ENCODE assay signal across 15 cellular contexts in genomic region chr17:79741401-79741750, GRCh38. TPM values are rescaled to one million over a fixed set of nuclear protein-coding genes. Genes with fewer than 3 reads are reported as not detected.
DNase-seq lines count a peak whose midpoint lies in the region; ATAC-seq and TF ChIP-seq lines count a peak whose summit lies in the region.
"Had no signal": no experiment of that assay in that cellular context is flagged by ENCODE, and none has a peak within 500 bp of the region (broad histone marks: within the 10 kb centered on the region; RNA-seq: fewer than 3 reads in every experiment).

No MANE protein-coding gene starts in this region.

- H3K27ac ChIP-seq in SK-N-SH (ENCODE audit: low read depth in 2 of 2, low read length in 1 of 2) = peak overlapping the region in 1 of 2 experiments; percentile 29; a peak in 1 of 4 replicates
- peak overlapping the region; percentile 51; the same call in 1 of the 2 replicates for H3K27ac ChIP-seq in VCaP
- no peak overlapping the region for H3K27ac ChIP-seq in iPS-20b (ENCODE audit: low read length)
- H3K27ac ChIP-seq: 22Rv1, adrenal gland had no signal

- H3K4me1 ChIP-seq in SK-N-SH (ENCODE audit: control insufficient read depth in 1 of 2, insufficient read depth in 2 of 2, low read depth in 1 of 2, low read length in 1 of 2) = peaks cover 0 to 12% of the 10 kb centered on the region in 2 experiments; a peak in 1 of 4 replicates
- 0 out of 2 replicates have a peak, but pooled peaks cover under 1% of the 10 kb centered on the region for H3K4me1 ChIP-seq in iPS-20b (ENCODE audit: insufficient read depth, low read length)

- peaks cover 2% of the 10 kb centered on the region for H3K27me3 Mint-ChIP-seq in progenitor cell of endocrine pancreas

- TF ChIP-seq EP300 in SK-N-SH (IDR thresholded peaks at IDR 0.05; ENCODE audit: borderline replicate concordance in 1 of 2, low read depth in 1 of 2, low read length in 1 of 2) = no peak

- no peaks in the 10 kb centered on the region for H3K79me2 ChIP-seq in SK-N-SH (ENCODE audit: insufficient read depth)

- H3F3A ChIP-seq in SK-N-SH (replicated peaks; ENCODE audit: insufficient read depth) = peaks cover 3% of the 10 kb centered on the region

- no peak overlapping the region for H3K9ac ChIP-seq in SK-N-SH
- no peak overlapping the region for H3K9ac ChIP-seq in iPS-20b (ENCODE audit: low read depth, low read length)

- H3K4me3 Mint-ChIP-seq in progenitor cell of endocrine pancreas (ENCODE audit: low read depth) = peak overlapping the region; percentile 64
- H3K4me3 Mint-ChIP-seq: T-helper 1 cell treated with Interleukin-12 subunit alpha and Interleukin-12 subunit beta and Interleukin-4 antibody, amounts not matched to agents 30 μg/mL and 1 μg/mL, for 36 hours had no signal

- DNase-seq in SK-N-SH (no peak), progenitor cell of endocrine pancreas (ENCODE audit: low spot score, unreplicated experiment) (no peak), NOMO-1 treated with dmso at 0.1 percent for 144 hours (lab: John Stamatoyannopoulos, UW; ENCODE audit: unreplicated experiment) (no peak)
- DNase-seq in stimulated activated naive CD4-positive, alpha-beta T cell (lab: John Stamatoyannopoulos, UW) = no peak
- DNase-seq: NCI-H2029 had no signal

- no peaks in the 10 kb centered on the region for H3K9me3 Mint-ChIP-seq in progenitor cell of endocrine pancreas (ENCODE audit: low read depth)
- H3K9me3 Mint-ChIP-seq: activated T-helper 2 cell treated with anti-CD3 and anti-CD28 coated beads, Interferon-gamma antibody, Interleukin-2, Interleukin-4, amounts not matched to agents 10 μg/mL and 5 μg/mL and 100 μg/mL, durations not matched to agents 14 hours and 24 hours and 36 hours; T-helper 1 cell treated with Interleukin-12 subunit alpha and Interleukin-12 subunit beta and Interleukin-4 antibody, amounts not matched to agents 30 μg/mL and 1 μg/mL, for 36 hours had no signal

- TF ChIP-seq CTCF in SK-N-SH (IDR thresholded peaks at IDR 0.05) (no peak), VCaP (conservative IDR thresholded peaks at IDR 0.05) (no peak), progenitor cell of endocrine pancreas (IDR thresholded peaks at IDR 0.05; ENCODE audit: unreplicated experiment) (no peak)

- no peak for TF ChIP-seq RAD21 in SK-N-SH (IDR thresholded peaks at IDR 0.05; ENCODE audit: low read length)

- H3K36me3 ChIP-seq in SK-N-SH (replicated peaks in 1 of 2; ENCODE audit: control insufficient read depth in 1 of 2, insufficient read depth in 2 of 2, low read length in 1 of 2) (no peaks in the 10 kb centered on the region), iPS-20b (ENCODE audit: insufficient read depth, low read depth, low read length) (no peaks in the 10 kb centered on the region)
- H3K36me3 ChIP-seq: adrenal gland had no signal

- CTCF ChIA-PET in SK-N-SH (lab: Yijun Ruan, JAX) = interaction anchor here (0.5 to 10.7 kb wide), 49 partner anchors 8 to 1590 kb away, joined by 3 to 216 read pairs (median 7); partner anchors contain the start of genes CBX2, CBX4, CBX8 and ENPP7

- WGBS in SK-N-SH (ENCODE audit: low lambda C conversion rate) = 31% methylated on average over 7 of the region's 10 CpGs

- H2AFZ ChIP-seq in SK-N-SH (ENCODE audit: low read depth) = no peak overlapping the region

- peak overlapping the region; percentile 59 for H3K27ac Mint-ChIP-seq in progenitor cell of endocrine pancreas
- H3K27ac Mint-ChIP-seq: activated T-helper 2 cell treated with anti-CD3 and anti-CD28 coated beads, Interferon-gamma antibody, Interleukin-2, Interleukin-4, amounts not matched to agents 10 μg/mL and 5 μg/mL and 100 μg/mL, durations not matched to agents 14 hours and 24 hours and 36 hours; T-helper 1 cell treated with Interleukin-12 subunit alpha and Interleukin-12 subunit beta and Interleukin-4 antibody, amounts not matched to agents 30 μg/mL and 1 μg/mL, for 36 hours had no signal

- no peak for ATAC-seq in SK-N-SH treated with all-trans-retinoic acid at 6 μM for 48 hours
- ATAC-seq in GM18502 (IDR thresholded peaks at IDR 0.05; ENCODE audit: poor library complexity, unreplicated experiment) = no peak

- H3K4me1 Mint-ChIP-seq in progenitor cell of endocrine pancreas (ENCODE audit: low read depth) = peaks cover 50% of the 10 kb centered on the region

- H3K4me3 ChIP-seq in SK-N-SH (ENCODE audit: low read depth in 2 of 2, low read length in 1 of 2) (peak overlapping the region in 1 of 2 experiments; percentile 50; a peak in 2 of 4 replicates), iPS-20b (ENCODE audit: low read length) (peak overlapping the region; percentile 66; the same call in 1 of the 2 replicates)
- H3K4me3 ChIP-seq: adrenal gland had no signal

- H3K9me2 ChIP-seq in SK-N-SH = no peaks in the 10 kb centered on the region

- peaks cover 38% of the 10 kb centered on the region for H3K27me3 ChIP-seq in SK-N-SH (ENCODE audit: insufficient read depth)
- peaks cover 64% of the 10 kb centered on the region for H3K27me3 ChIP-seq in iPS-20b (ENCODE audit: insufficient read depth, low read length)

- no peaks in the 10 kb centered on the region for H3K36me3 Mint-ChIP-seq in progenitor cell of endocrine pancreas (ENCODE audit: insufficient read depth)

- POLR2A ChIA-PET in SK-N-SH (lab: Yijun Ruan, JAX) = interaction anchor here (0.5 to 1.8 kb wide), 4 partner anchors 30 to 70 kb away, joined by 4 to 9 read pairs (median 6); partner anchors contain the start of gene CBX2

- no peaks in the 10 kb centered on the region for H3K9me3 ChIP-seq in SK-N-SH
- H3K9me3 ChIP-seq in iPS-20b (ENCODE audit: insufficient read depth, low read depth, low read length) = no peaks in the 10 kb centered on the region
- H3K9me3 ChIP-seq: adrenal gland had no signal

- H4K20me1 ChIP-seq in SK-N-SH (ENCODE audit: insufficient read depth) = no peaks in the 10 kb centered on the region

- peak overlapping the region; percentile 85 for H3K4me2 ChIP-seq in SK-N-SH

TF ChIP-seq in SK-N-SH, 30 proteins besides CTCF, POLR2A, EP300 and RAD21 (continues in another document):
- TF ChIP-seq USF1 (IDR thresholded peaks at IDR 0.05; ENCODE audit: borderline replicate concordance, low read depth) = no peak
- no peak for TF ChIP-seq IRF3 (IDR thresholded peaks at IDR 0.05; ENCODE audit: low read depth, low read length)
- no peak for TF ChIP-seq FOXJ3 (CRISPR knock-in tag; IDR thresholded peaks at IDR 0.05)
- no peak for TF ChIP-seq GABPA (IDR thresholded peaks at IDR 0.05; ENCODE audit: low read depth)
- no peak for TF ChIP-seq NFIC (IDR thresholded peaks at IDR 0.05; ENCODE audit: borderline replicate concordance)
- TF ChIP-seq ELF1 (IDR thresholded peaks at IDR 0.05) = no peak
- TF ChIP-seq POLR2AphosphoS5 (IDR thresholded peaks at IDR 0.05; ENCODE audit: low read depth, low read length) = no peak

TF ChIP-seq in SK-N-SH treated with all-trans-retinoic acid at 6 μM for 48 hours, 23 proteins besides CTCF, POLR2A, EP300 and RAD21:
- TF ChIP-seq ZFP30 (CRISPR knock-in tag; IDR thresholded peaks at IDR 0.05) (no peak), PATZ1 (CRISPR knock-in tag; IDR thresholded peaks at IDR 0.05; ENCODE audit: borderline replicate concordance) (no peak)
TF ChIP-seq in SK-N-SH treated with all-trans-retinoic acid at 6 μM for 48 hours: peak in this region for 0.

RNA-seq across cellular contexts. Expression of gene ENPP7, which starts 10.6 kb away (rescaled TPM):
- not detected in 2 replicates for polyA plus RNA-seq in SK-N-SH (2012; rRNA removed)
- polyA plus RNA-seq in SK-N-SH (2012; cell fraction: cytosol; rRNA removed) = not detected in 2 replicates
- polyA plus RNA-seq in SK-N-SH (2012; cell fraction: nucleus; rRNA removed) = not detected in 2 replicates
- not detected in 2 replicates for total RNA-seq in progenitor cell of endocrine pancreas
- total RNA-seq: activated T-helper 2 cell treated with anti-CD3 and anti-CD28 coated beads, Interferon-gamma antibody, Interleukin-2, Interleukin-4, amounts not matched to agents 10 μg/mL and 5 μg/mL and 100 μg/mL, durations not matched to agents 14 hours and 24 hours and 36 hours; adrenal gland; myocyte; pulmonary artery endothelial cell had no signal
- polyA plus RNA-seq: adrenal gland had no signal

RNA-seq across cellular contexts. Expression of gene CBX2, which starts 36.6 kb away (rescaled TPM):
- polyA plus RNA-seq in SK-N-SH (2012; rRNA removed) = 19.7 and 22.4 TPM in 2 replicates
- polyA plus RNA-seq in SK-N-SH (2012; cell fraction: cytosol; rRNA removed) = 9.7 and 13.6 TPM in 2 replicates
- polyA plus RNA-seq in SK-N-SH (2012; cell fraction: nucleus; rRNA removed) = 42.0 and 52.6 TPM in 2 replicates
- total RNA-seq in progenitor cell of endocrine pancreas = 106 and 111 TPM in 2 replicates

RNA-seq across cellular contexts. Expression of gene CBX8, which starts 55.5 kb away (rescaled TPM):
- 2.1 and 2.9 TPM in 2 replicates for polyA plus RNA-seq in SK-N-SH (2012; rRNA removed)
- polyA plus RNA-seq in SK-N-SH (2012; cell fraction: cytosol; rRNA removed) = 2.0 and 2.8 TPM in 2 replicates
- polyA plus RNA-seq in SK-N-SH (2012; cell fraction: nucleus; rRNA removed) = 6.1 and 6.5 TPM in 2 replicates
- total RNA-seq in progenitor cell of endocrine pancreas = 21.7 and 23.1 TPM in 2 replicates
